Comparison of ENCODE assay signal across 27 cellular contexts in genomic region chr18:55739488-55739887, GRCh38.
"Had no signal": no experiment of that assay in that cellular context is flagged by ENCODE, and none has a peak within 500 bp of the region (broad histone marks: within the 10 kb centered on the region; RNA-seq: fewer than 3 reads in every experiment).

No MANE protein-coding gene starts in this region.

- FAIRE-seq: colon, endometrium, endothelial cell of umbilical vein, frontal cortex had no signal

- H3K9me3 ChIP-seq: colonic mucosa, esophagus muscularis mucosa, esophagus squamous epithelium, gastrocnemius medialis, gastroesophageal sphincter, heart left ventricle, heart right ventricle had no signal

- H3K4me1 ChIP-seq: colonic mucosa, esophagus muscularis mucosa, esophagus squamous epithelium, foreskin keratinocyte, gastrocnemius medialis, gastroesophageal sphincter had no signal

- H3K27ac ChIP-seq: colonic mucosa, coronary artery, dorsolateral prefrontal cortex, epithelial cell of prostate, esophagus muscularis mucosa, esophagus squamous epithelium, foreskin keratinocyte, gastrocnemius medialis, gastroesophageal sphincter, heart left ventricle, heart right ventricle had no signal

- ATAC-seq: effector memory CD8-positive, alpha-beta T cell; esophagus mucosa; foreskin keratinocyte; gastrocnemius medialis; gastroesophageal sphincter; heart left ventricle; heart right ventricle had no signal

- DNase-seq: colonic mucosa; cortex of kidney; dermis blood vessel endothelial cell; dorsolateral prefrontal cortex; effector CD4-positive, alpha-beta T cell; effector CD8-positive, alpha-beta T cell; effector memory CD4-positive, alpha-beta T cell; effector memory CD8-positive, alpha-beta T cell; endodermal cell; esophagus squamous epithelium; foreskin fibroblast; foreskin keratinocyte; foreskin melanocyte; gastrocnemius medialis; glutamatergic neuron; head of caudate nucleus; heart left ventricle; heart right ventricle had no signal

- H3K27me3 ChIP-seq: colonic mucosa, dorsolateral prefrontal cortex, esophagus muscularis mucosa, esophagus squamous epithelium, foreskin keratinocyte, gastrocnemius medialis, gastroesophageal sphincter, heart left ventricle, heart right ventricle had no signal

- H3K4me3 ChIP-seq: colonic mucosa, coronary artery, dorsolateral prefrontal cortex, esophagus muscularis mucosa, esophagus squamous epithelium, gastrocnemius medialis, gastroesophageal sphincter, heart left ventricle, heart right ventricle had no signal

- H3K36me3 ChIP-seq: colonic mucosa, esophagus muscularis mucosa, esophagus squamous epithelium, gastrocnemius medialis, gastroesophageal sphincter, heart left ventricle, heart right ventricle had no signal
